Comparison of ENCODE assay signal across 8 cellular contexts in genomic region chr3:154018100-154018696, GRCh38.
DNase-seq lines count a peak whose midpoint lies in the region; ATAC-seq and TF ChIP-seq lines count a peak whose summit lies in the region.

No MANE protein-coding gene starts in this region.

- no peaks in the 10 kb centered on the region for H3K27me3 ChIP-seq in gastrocnemius medialis

- no peaks in the 10 kb centered on the region for H3K4me1 ChIP-seq in gastrocnemius medialis

- H3K27ac ChIP-seq in gastrocnemius medialis, result no peak overlapping the region

- no peaks in the 10 kb centered on the region for H3K36me3 ChIP-seq in gastrocnemius medialis

- H3K4me3 ChIP-seq in cardiac fibroblast (replicated peaks in 1 of 2; ENCODE audit: low read depth in 2 of 2, low read length in 2 of 2) (no peak overlapping the region), gastrocnemius medialis (no peak overlapping the region)

- H3K27me3 Mint-ChIP-seq in progenitor cell of endocrine pancreas, result peaks cover 14% of the 10 kb centered on the region

- peak; percentile 45 for DNase-seq in COLO668 (lab: John Stamatoyannopoulos, UW; ENCODE audit: unreplicated experiment)
- peak; percentile 47 for DNase-seq in SHP77 treated with DMSO at 0.1 percent for 48 hours (lab: John Stamatoyannopoulos, UW)
- DNase-seq in cardiac fibroblast (ENCODE audit: low read depth in 2 of 2), result peak; percentile 37 to 52
- DNase-seq in progenitor cell of endocrine pancreas (ENCODE audit: low spot score, unreplicated experiment), result peak; percentile 23
- DNase-seq in gastrocnemius medialis, result no peak

- peaks cover 8% of the 10 kb centered on the region for H3K4me1 Mint-ChIP-seq in progenitor cell of endocrine pancreas (ENCODE audit: low read depth)

- peak; percentile 68 for TF ChIP-seq CTCF in cardiac fibroblast (IDR thresholded peaks at IDR 0.05; ENCODE audit: low read depth, low read length)
- peak; percentile 70 for TF ChIP-seq CTCF in progenitor cell of endocrine pancreas (IDR thresholded peaks at IDR 0.05; ENCODE audit: unreplicated experiment)
- TF ChIP-seq CTCF in gastrocnemius medialis (IDR thresholded peaks at IDR 0.05 in 4 of 5, conservative IDR thresholded peaks at IDR 0.05 in 1 of 5), result peak in 1 of 5 experiments; percentile 21

- ATAC-seq in GM19035 (IDR thresholded peaks at IDR 0.05; ENCODE audit: unreplicated experiment) (peak; percentile 85), HG03469 (IDR thresholded peaks at IDR 0.05; ENCODE audit: unreplicated experiment) (peak; percentile 75), gastrocnemius medialis (no peak), HG03460 (IDR thresholded peaks at IDR 0.05; ENCODE audit: unreplicated experiment) (no peak)

- intact Hi-C loops in gastrocnemius medialis (cut with DNase I; ENCODE audit: low total_unique reads), result no loop called here

- no peak overlapping the region for H3K27ac Mint-ChIP-seq in progenitor cell of endocrine pancreas

- H3K9me3 Mint-ChIP-seq in progenitor cell of endocrine pancreas (ENCODE audit: low read depth), result peaks cover 7% of the 10 kb centered on the region

- H3K9me3 ChIP-seq in gastrocnemius medialis, result no peaks in the 10 kb centered on the region

- no peaks in the 10 kb centered on the region for H3K36me3 Mint-ChIP-seq in progenitor cell of endocrine pancreas (ENCODE audit: insufficient read depth)

- in situ Hi-C loops in gastrocnemius medialis (cut with MboI; ENCODE audit: low sequenced_read_pairs in 4 of 4), result no loop called here

- no peak for TF ChIP-seq POLR2A in gastrocnemius medialis (IDR thresholded peaks at IDR 0.05)

- no peak overlapping the region for H3K4me3 Mint-ChIP-seq in progenitor cell of endocrine pancreas (ENCODE audit: low read depth)

Comparison
In these comparisons a context has a peak if more than half of its experiments do, and no peak if none do; other contexts are left out.
1. DNase-seq: peak in COLO668 (single experiment), SHP77 treated with DMSO at 0.1 percent for 48 hours (single experiment), cardiac fibroblast (2 of 2) and progenitor cell of endocrine pancreas (single experiment); none in gastrocnemius medialis (0 of 2).
2. ATAC-seq: peak in GM19035 (single experiment) and HG03469 (single experiment); none in gastrocnemius medialis (0 of 2) and HG03460 (single experiment).